Comparison of ENCODE assay signal across 1 cellular context in genomic region chr11:107957109-107957588, GRCh38.
TF ChIP-seq lines count a peak whose summit lies in the region.

No MANE protein-coding gene starts in this region.

TF ChIP-seq in SK-N-SH, 30 proteins besides CTCF, POLR2A, EP300 and RAD21 (continued from another document):
- TF ChIP-seq REST (IDR thresholded peaks at IDR 0.05; ENCODE audit: low read depth, low read length) (no peak), PBX3 (IDR thresholded peaks at IDR 0.05) (peak; percentile 13; the same call in 1 of the 2 replicates), TEAD4 (IDR thresholded peaks at IDR 0.05; ENCODE audit: borderline replicate concordance, insufficient read depth) (0 out of 2 replicates have a peak, but pooled peaks have one; percentile 29), JUND (IDR thresholded peaks at IDR 0.05) (0 out of 2 replicates have a peak, but pooled peaks have one; percentile 16), TCF12 (IDR thresholded peaks at IDR 0.05) (peak; percentile 94), GATA2 (CRISPR knock-in tag; IDR thresholded peaks at IDR 0.05) (peak; percentile 97), POLR2AphosphoS5 (IDR thresholded peaks at IDR 0.05; ENCODE audit: low read depth, low read length) (peak; percentile 77), NFIC (IDR thresholded peaks at IDR 0.05; ENCODE audit: borderline replicate concordance) (peak; percentile 45; the same call in 1 of the 2 replicates)
